Comparison of ENCODE assay signal across 9 cellular contexts in genomic region chr2:27442981-27443323, GRCh38. TPM values are rescaled to one million over a fixed set of nuclear protein-coding genes. Genes with fewer than 3 reads are reported as not detected.
DNase-seq lines count a peak whose midpoint lies in the region; ATAC-seq, FAIRE-seq and TF ChIP-seq lines count a peak whose summit lies in the region.
"Had no signal": no experiment of that assay in that cellular context is flagged by ENCODE, and none has a peak within 500 bp of the region (broad histone marks: within the 10 kb centered on the region; RNA-seq: fewer than 3 reads in every experiment).

No MANE protein-coding gene starts in this region.

- H2AFZ ChIP-seq in OCI-LY7 (ENCODE audit: low read length) = no peak overlapping the region

- TF ChIP-seq POLR2A in gastroesophageal sphincter (IDR thresholded peaks at IDR 0.05) = no peak

- WGBS in gastroesophageal sphincter (ENCODE audit: low coverage in 1 of 2), 2 donors = 85 to 96% methylated on average over 4 to 5 of the region's 5 CpGs
- WGBS in pancreas, 2 donors = 49 to 60% methylated on average over 5 of the region's 5 CpGs

- peak; percentile 19 for ATAC-seq in gastroesophageal sphincter
- peak; percentile 23 to 34 (median 26) for ATAC-seq in pancreas
- no peak for ATAC-seq in HG03439 (IDR thresholded peaks at IDR 0.05; ENCODE audit: unreplicated experiment)

- DNase-seq in Caco-2 (no peak), OCI-LY7 (ENCODE audit: low spot score) (no peak), pancreas (peak in 5 of 6 donors; percentile 22 to 76 (median 55)), superior temporal gyrus (ENCODE audit: extremely low spot score) (no peak), iPS-NIHi11 (ENCODE audit: low spot score) (no peak), D341Med (ENCODE audit: low spot score) (no peak)

- no peak for FAIRE-seq in pancreas (lab: Jason Lieb, UNC)
- FAIRE-seq: G401.6 had no signal

- POLR2A ChIA-PET in Caco-2 (lab: Charles Lee) (interaction anchor here (0.6 kb wide), 1 partner anchor 208 kb away, joined by 3 read pairs; no protein-coding TSS in a partner anchor), OCI-LY7 (lab: Charles Lee) (no interaction called here)

- peaks cover 58% of the 10 kb centered on the region for H3K36me3 Mint-ChIP-seq in Caco-2 (ENCODE audit: insufficient read depth, unreplicated experiment)

- H3K79me2 ChIP-seq in OCI-LY7 (ENCODE audit: insufficient read depth, low read depth, low read length) = no peaks in the 10 kb centered on the region

- H3K4me3 ChIP-seq in Caco-2 (ENCODE audit: low read depth, low read length) = peak overlapping the region; percentile 90
- H3K4me3 ChIP-seq in OCI-LY7 (ENCODE audit: low read depth, low read length, poor library complexity, severe bottlenecking) = no peak overlapping the region
- H3K4me3 ChIP-seq in gastroesophageal sphincter = no peak overlapping the region
- peak overlapping the region; percentile 27 to 62 (median 53) for H3K4me3 ChIP-seq in pancreas

- intact Hi-C loops in Caco-2 (cut with micrococcal nuclease; ENCODE audit: unreplicated experiment) = loop anchor here (1.0 to 2.0 kb wide), 5 partner anchors 14 to 186 kb away; partner anchors contain the start of genes CCDC121, GPN1, IFT172 and PPM1G
- intact Hi-C loops in OCI-LY7 (cut with micrococcal nuclease; ENCODE audit: unreplicated experiment) = no loop called here
- intact Hi-C loops in pancreas (cut with DNase I) = no loop called here

- H3K27ac ChIP-seq in OCI-LY7 (ENCODE audit: low read depth, low read length, poor library complexity, severe bottlenecking) (no peak overlapping the region), gastroesophageal sphincter (peak overlapping the region in 3 of 4 donors; percentile 34 to 73 (median 57)), pancreas (peak overlapping the region; percentile 61 to 75 (median 68))

- no peak for TF ChIP-seq EP300 in gastroesophageal sphincter (IDR thresholded peaks at IDR 0.05)

- TF ChIP-seq CTCF in Caco-2 (IDR thresholded peaks at IDR 0.05; ENCODE audit: insufficient read depth in 1 of 2, low read depth in 1 of 2, low read length in 1 of 2, severe bottlenecking in 1 of 2, unreplicated experiment in 1 of 2) (no peak), OCI-LY7 (conservative IDR thresholded peaks at IDR 0.05; ENCODE audit: low read length) (no peak), gastroesophageal sphincter (IDR thresholded peaks at IDR 0.05) (no peak), pancreas (IDR thresholded peaks at IDR 0.05) (no peak)

- H3K4me1 Mint-ChIP-seq in Caco-2 (ENCODE audit: low read depth, unreplicated experiment) = peaks cover 13% of the 10 kb centered on the region

- no peaks in the 10 kb centered on the region for H3K9me3 Mint-ChIP-seq in Caco-2 (ENCODE audit: unreplicated experiment)

- H4K20me1 ChIP-seq in OCI-LY7 (ENCODE audit: insufficient read depth, low read length) = no peaks in the 10 kb centered on the region

- H3K9me3 ChIP-seq in Caco-2 (no peaks in the 10 kb centered on the region), OCI-LY7 (ENCODE audit: low read length) (no peaks in the 10 kb centered on the region), gastroesophageal sphincter (no peaks in the 10 kb centered on the region), pancreas (no peaks in the 10 kb centered on the region)

- no peaks in the 10 kb centered on the region for H3K27me3 ChIP-seq in Caco-2 (replicated peaks; ENCODE audit: control insufficient read depth, insufficient read depth, low read length)
- H3K27me3 ChIP-seq in gastroesophageal sphincter = no peaks in the 10 kb centered on the region
- H3K27me3 ChIP-seq in pancreas = no peaks in the 10 kb centered on the region

- no peaks in the 10 kb centered on the region for H3K9me2 ChIP-seq in OCI-LY7 (ENCODE audit: insufficient read depth, low read length)

- peak overlapping the region; percentile 72 for H3K4me3 Mint-ChIP-seq in Caco-2 (ENCODE audit: unreplicated experiment)

- H3K4me2 ChIP-seq in OCI-LY7 (ENCODE audit: low read length) = peak overlapping the region; percentile 8; the same call in 1 of the 2 replicates

- CTCF ChIA-PET in Caco-2 (lab: Charles Lee) = interaction anchor here (0.7 to 1.3 kb wide), 2 partner anchors 33 to 186 kb away, joined by 3 read pairs; partner anchors contain the start of genes CCDC121, GPN1 and PPM1G
- CTCF ChIA-PET in OCI-LY7 (lab: Charles Lee; ENCODE audit: unreplicated experiment) = no interaction called here

- no peaks in the 10 kb centered on the region; the same call in 1 of the 2 replicates for H3K36me3 ChIP-seq in Caco-2 (ENCODE audit: control insufficient read depth, insufficient read depth, low read length)
- H3K36me3 ChIP-seq in OCI-LY7 (ENCODE audit: insufficient read depth, low read length) = peaks cover 48% of the 10 kb centered on the region
- peaks cover 0 to 82% of the 10 kb centered on the region in 2 donors for H3K36me3 ChIP-seq in gastroesophageal sphincter
- peaks cover 5 to 43% (median 31%) of the 10 kb centered on the region in 3 donors for H3K36me3 ChIP-seq in pancreas

- H3K27me3 Mint-ChIP-seq in Caco-2 (ENCODE audit: insufficient read depth, unreplicated experiment) = no peaks in the 10 kb centered on the region

- no peaks in the 10 kb centered on the region for H3K4me1 ChIP-seq in Caco-2
- no peaks in the 10 kb centered on the region for H3K4me1 ChIP-seq in OCI-LY7 (ENCODE audit: insufficient read depth, low read length, poor library complexity, severe bottlenecking)
- H3K4me1 ChIP-seq in gastroesophageal sphincter = peaks cover 0 to 15% (median 3%) of the 10 kb centered on the region in 3 donors
- peaks cover 0 to 11% (median 3%) of the 10 kb centered on the region in 3 donors for H3K4me1 ChIP-seq in pancreas

- no TSS peak for BruUV-seq in Caco-2 (replicated peaks; lab: Mats Ljungman, UMichigan)
- BruUV-seq in OCI-LY7 (replicated peaks; lab: Mats Ljungman, UMichigan) = no TSS peak

- peak overlapping the region; percentile 48 for H3K27ac Mint-ChIP-seq in Caco-2 (ENCODE audit: unreplicated experiment)

RNA-seq across cellular contexts. Expression of gene KRTCAP3, which starts 0.8 kb away (rescaled TPM):
- total RNA-seq in Caco-2 (2022) = 47.8 and 53.9 TPM in 2 replicates
- total RNA-seq in OCI-LY7 (2014; rRNA removed; shearing (Covaris generic)) = 1.9 and 10.9 TPM in 2 replicates
- 6.9 and 8.3 TPM in 2 replicates for total RNA-seq in OCI-LY7 (2022)
- 1 to 10 TPM in 1 of 4 donors, under 1 TPM in 1, not detected in 2; 0.94 to 1.1 TPM for total RNA-seq in gastroesophageal sphincter
- 10 to 100 TPM; 21.6 to 36.5 (median 26.6) TPM for total RNA-seq in pancreas
- 10 to 100 TPM; 29.5 to 33.0 TPM for polyA plus RNA-seq in pancreas

RNA-seq across cellular contexts. Expression of gene NRBP1, which starts 14.5 kb away (rescaled TPM):
- 148 and 169 TPM in 2 replicates for total RNA-seq in Caco-2 (2022)
- 27.9 and 28.5 TPM in 2 replicates for total RNA-seq in OCI-LY7 (2014; rRNA removed; shearing (Covaris generic))
- 46.0 and 48.5 TPM in 2 replicates for total RNA-seq in OCI-LY7 (2022)
- 10 to 100 TPM; 78.5 to 90.7 (median 89.1) TPM for total RNA-seq in gastroesophageal sphincter
- 10 to 100 TPM; 33.5 to 49.5 (median 38.0) TPM for total RNA-seq in pancreas
- 10 to 100 TPM; 32.5 to 60.7 TPM for polyA plus RNA-seq in pancreas

RNA-seq across cellular contexts. Expression of gene PPM1G, which starts 33.6 kb away (rescaled TPM):
- total RNA-seq in Caco-2 (2022) (140 and 149 TPM in 2 replicates), OCI-LY7 (2022) (138 and 147 TPM in 2 replicates), gastroesophageal sphincter (10 to 100 TPM; 50.2 to 74.2 (median 58.8) TPM), pancreas (10 to 100 TPM; 23.6 to 37.8 (median 28.7) TPM)
- 101 and 113 TPM in 2 replicates for total RNA-seq in OCI-LY7 (2014; rRNA removed; shearing (Covaris generic))
- polyA plus RNA-seq in pancreas = 10 to 100 TPM; 28.6 to 31.8 TPM

RNA-seq across cellular contexts. Expression of gene IFT172, which starts 46.6 kb away (rescaled TPM):
- total RNA-seq in Caco-2 (2022) = 17.2 and 21.9 TPM in 2 replicates
- total RNA-seq in OCI-LY7 (2014; rRNA removed; shearing (Covaris generic)) = 20.4 and 26.8 TPM in 2 replicates
- total RNA-seq in OCI-LY7 (2022) = 13.7 and 13.9 TPM in 2 replicates
- total RNA-seq in gastroesophageal sphincter = 10 to 100 TPM; 17.9 to 34.8 (median 30.3) TPM
- 10 to 100 TPM; 10.1 to 28.2 (median 14.7) TPM for total RNA-seq in pancreas
- 10 to 100 TPM; 35.1 to 56.2 TPM for polyA plus RNA-seq in pancreas

RNA-seq across cellular contexts. Expression of gene FNDC4, which starts 52.0 kb away (rescaled TPM):
- total RNA-seq in Caco-2 (2022) = 2.4 and 2.5 TPM in 2 replicates
- total RNA-seq in OCI-LY7 (2014; rRNA removed; shearing (Covaris generic)) = not detected in 2 replicates
- not detected in 2 replicates for total RNA-seq in OCI-LY7 (2022)
- 10 to 100 TPM in 2 of 4 donors, 1 to 10 TPM in 2; 7.0 to 11.7 (median 9.9) TPM for total RNA-seq in gastroesophageal sphincter
- total RNA-seq in pancreas = 10 to 100 TPM in 1 of 6 donors, 1 to 10 TPM in 5; 3.1 to 12.7 (median 6.4) TPM
- 10 to 100 TPM in 1 of 2 donors, 1 to 10 TPM in 1; 8.5 to 11.8 TPM for polyA plus RNA-seq in pancreas

Comparison
In these comparisons a context has a peak if more than half of its experiments do, and no peak if none do; other contexts are left out.
1. DNase-seq: peak in pancreas (5 of 6); none in Caco-2 (0 of 2), OCI-LY7 (single experiment), superior temporal gyrus (single experiment), iPS-NIHi11 (single experiment) and D341Med (single experiment).
2. H3K4me3 ChIP-seq: peak in Caco-2 (single experiment) and pancreas (4 of 4); none in OCI-LY7 (single experiment) and gastroesophageal sphincter (0 of 2).